Comparison of ENCODE assay signal across 1 cellular context in genomic region chr1:225771661-225772322, GRCh38.
TF ChIP-seq lines count a peak whose summit lies in the region.

No MANE protein-coding gene starts in this region.

TF ChIP-seq in GM23338, 12 proteins besides CTCF, POLR2A, EP300 and RAD21 (continued from another document):
- no peak for TF ChIP-seq ETS1 (IDR thresholded peaks at IDR 0.05)
- no peak for TF ChIP-seq ZNF331 (CRISPR knock-in tag; IDR thresholded peaks at IDR 0.05; ENCODE audit: low read depth)
- no peak for TF ChIP-seq JUNB (IDR thresholded peaks at IDR 0.05; ENCODE audit: unreplicated experiment)
- TF ChIP-seq EZH2phosphoT487 (IDR thresholded peaks at IDR 0.05; ENCODE audit: unreplicated experiment): no peak
- TF ChIP-seq POLR2AphosphoS5 (IDR thresholded peaks at IDR 0.05; ENCODE audit: low read depth): no peak
- no peak for TF ChIP-seq CREB1 (CRISPR knock-in tag; IDR thresholded peaks at IDR 0.05; ENCODE audit: low read depth)
- no peak for TF ChIP-seq EZH2 (IDR thresholded peaks at IDR 0.05; ENCODE audit: low read depth, unreplicated experiment)
- no peak for TF ChIP-seq STAT1 (IDR thresholded peaks at IDR 0.05; ENCODE audit: unreplicated experiment)
- TF ChIP-seq ZNF462 (CRISPR knock-in tag; IDR thresholded peaks at IDR 0.05): no peak
